ENCODE assay signal across 16 cellular contexts in genomic region chr14:68271996-68272395, GRCh38.
DNase-seq lines count a peak whose midpoint lies in the region; ATAC-seq and TF ChIP-seq lines count a peak whose summit lies in the region.
"Had no signal": no experiment of that assay in that cellular context is flagged by ENCODE, and none has a peak within 500 bp of the region (broad histone marks: within the 10 kb centered on the region; RNA-seq: fewer than 3 reads in every experiment).

No MANE protein-coding gene starts in this region.

- ATAC-seq in heart right ventricle = peak in 7 of 8 donors; percentile 37 to 72 (median 61)
- ATAC-seq in sciatic nerve = peak; percentile 60
- no peak for ATAC-seq in GM21528 (IDR thresholded peaks at IDR 0.05; ENCODE audit: low FRiP score, unreplicated experiment)
- ATAC-seq: activated T-cell treated with anti-CD3 and anti-CD28 coated beads, Interleukin-2, amount 50 U/mL, for 4 hours; K562; psoas muscle had no signal

- H3K4me1 ChIP-seq in heart right ventricle = peaks cover 0 to 61% (median 12%) of the 10 kb centered on the region in 9 donors
- H3K4me1 ChIP-seq: psoas muscle had no signal

- H3K27ac ChIP-seq in heart right ventricle = peak overlapping the region in 6 of 10 donors; percentile 15 to 86 (median 51)
- H3K27ac ChIP-seq: ascending aorta, psoas muscle had no signal

- no peaks in the 10 kb centered on the region for H3K9me3 ChIP-seq in heart right ventricle
- H3K9me3 ChIP-seq: ascending aorta, psoas muscle had no signal

- H3K4me3 ChIP-seq in GM12865 (ENCODE audit: low read depth, low read length) (no peak overlapping the region), heart right ventricle (no peak overlapping the region)
- H3K4me3 ChIP-seq: ascending aorta, K562, psoas muscle had no signal

- WGBS in heart right ventricle, 2 donors = 57 to 71% methylated on average over 5 of the region's 5 CpGs

- H3K27me3 ChIP-seq in heart right ventricle = no peaks in the 10 kb centered on the region
- H3K27me3 ChIP-seq: ascending aorta had no signal

- DNase-seq in GM12865 (ENCODE audit: low read depth) (peak; percentile 71), NCI-H82 (lab: John Stamatoyannopoulos, UW) (peak; percentile 72), heart right ventricle (no peak), sciatic nerve (ENCODE audit: low spot score) (no peak), NCI-H1417 (lab: John Stamatoyannopoulos, UW) (no peak)
- DNase-seq in stimulated activated CD8-positive, alpha-beta memory T cell treated with anti-CD3 and anti-CD28 coated beads, Interleukin-4, amount 100 ng/mL, for 48 hours = no peak
- DNase-seq: activated CD4-positive, CD25-positive, alpha-beta regulatory T cell treated with anti-CD3 and anti-CD28 coated beads, Interleukin-2, amount 50 U/mL, for 72 hours; activated T-cell treated with anti-CD3 and anti-CD28 coated beads, Interleukin-2, amount 50 U/mL, for 4 hours; midbrain; NCI-H2029 treated with DMSO at 0.1 percent for 48 hours; psoas muscle; stimulated activated CD4-positive, alpha-beta T cell treated with anti-CD3 and anti-CD28 coated beads, Interleukin-4, amount 100 ng/mL, for 1 hour; stimulated activated naive CD4-positive, alpha-beta T cell treated with Interleukin-2 at 50 U/mL for 16 hours had no signal

- TF ChIP-seq CTCF in GM12865 (IDR thresholded peaks at IDR 0.05; ENCODE audit: insufficient read depth, low read depth, low read length, missing control alignments) (no peak), heart right ventricle (IDR thresholded peaks at IDR 0.05) (no peak)

- H3K36me3 ChIP-seq in heart right ventricle = no peaks in the 10 kb centered on the region
- H3K36me3 ChIP-seq: ascending aorta had no signal

- intact Hi-C loops in heart right ventricle (cut with DNase I) = no loop called here
- intact Hi-C loops in sciatic nerve (cut with DNase I) = no loop called here

Comparison
In these comparisons a context has a peak if more than half of its experiments do, and no peak if none do; other contexts are left out.
1. DNase-seq: peak in GM12865 (single experiment) and NCI-H82 (single experiment); none in heart right ventricle (0 of 2), sciatic nerve (single experiment), NCI-H1417 (0 of 3) and stimulated activated CD8-positive, alpha-beta memory T cell treated with anti-CD3 and anti-CD28 coated beads, Interleukin-4, amount 100 ng/mL, for 48 hours (single experiment).